23 cellular contexts compared by ENCODE assay signal in genomic region chr3:39805650-39806049, GRCh38. TPM values are rescaled to one million over a fixed set of nuclear protein-coding genes. Genes with fewer than 3 reads are reported as not detected.
DNase-seq lines count a peak whose midpoint lies in the region; ATAC-seq, FAIRE-seq and TF ChIP-seq lines count a peak whose summit lies in the region.
"Had no signal": no experiment of that assay in that cellular context is flagged by ENCODE, and none has a peak within 500 bp of the region (broad histone marks: within the 10 kb centered on the region; RNA-seq: fewer than 3 reads in every experiment).

No MANE protein-coding gene starts in this region.

- intact Hi-C loops in left colon (cut with DNase I, micrococcal nuclease), result no loop called here
- intact Hi-C loops in HepG2 (cut with micrococcal nuclease; ENCODE audit: unreplicated experiment), result no loop called here
- intact Hi-C loops in right lobe of liver (cut with DNase I), result no loop called here

- peaks cover 47% of the 10 kb centered on the region for H3K4me1 ChIP-seq in Karpas-422 (ENCODE audit: low read length)
- H3K4me1 ChIP-seq in HepG2 (ENCODE audit: insufficient read depth, low read length), result peaks cover 47% of the 10 kb centered on the region
- H3K4me1 ChIP-seq in right lobe of liver, result peaks cover 0 to 40% (median 14%) of the 10 kb centered on the region in 4 donors
- peaks cover 0 to 17% of the 10 kb centered on the region in 2 donors for H3K4me1 ChIP-seq in right atrium auricular region

- H3K4me3 ChIP-seq in Karpas-422 (ENCODE audit: low read length), result no peak overlapping the region
- no peak overlapping the region; a peak in 1 of 6 replicates for H3K4me3 ChIP-seq in HepG2 (replicated peaks in 1 of 3; ENCODE audit: insufficient read depth in 1 of 3, low read depth in 2 of 3, low read length in 3 of 3)
- H3K4me3 ChIP-seq in right lobe of liver, result no peak overlapping the region
- H3K4me3 ChIP-seq in right atrium auricular region, result no peak overlapping the region
- H3K4me3 ChIP-seq: BLaER1 treated with 17β-estradiol and CSF1 and Interleukin-3, amounts not matched to agents 10 nM and 100 nM had no signal

- H2AFZ ChIP-seq in Karpas-422 (ENCODE audit: low read length) (0 out of 2 replicates have a peak overlapping the region, but pooled peaks have one; percentile 53), HepG2 (ENCODE audit: low read length) (peak overlapping the region; percentile 55)

- TF ChIP-seq POLR2A in HepG2 (IDR thresholded peaks at IDR 0.05; ENCODE audit: insufficient read depth in 1 of 2, low read depth in 2 of 2, low read length in 2 of 2) (no peak), right lobe of liver (IDR thresholded peaks at IDR 0.05) (no peak)

- in situ Hi-C loops in HepG2 (cut with HindIII; ENCODE audit: extremely low pct_ligation_motif_present, low pct_unique_long_range_greater_than_20kb), result no loop called here

- FAIRE-seq in HepG2 (lab: Jason Lieb, UNC), result no peak
- FAIRE-seq: A204.1, D721Med, G401.6, GM12891, GM19239 had no signal

- POLR2A ChIA-PET in HepG2 (lab: Yijun Ruan, JAX), result no interaction called here

- peak overlapping the region; percentile 38 for H3K4me2 ChIP-seq in Karpas-422 (ENCODE audit: low read depth, low read length, poor library complexity, severe bottlenecking)
- peak overlapping the region; percentile 53 for H3K4me2 ChIP-seq in HepG2 (ENCODE audit: low read depth, low read length)

- no peaks in the 10 kb centered on the region for H3K9me2 ChIP-seq in Karpas-422 (replicated peaks; ENCODE audit: insufficient read depth, low read length)

- H4K20me1 ChIP-seq in Karpas-422 (ENCODE audit: insufficient read depth, low read depth, low read length) (no peaks in the 10 kb centered on the region), HepG2 (ENCODE audit: insufficient read depth, low read length) (no peaks in the 10 kb centered on the region)

- peak in 1 of 2 experiments; percentile 65; a peak in 1 of 4 replicates for TF ChIP-seq EP300 in HepG2 (IDR thresholded peaks at IDR 0.05; ENCODE audit: low read depth in 2 of 2, low read length in 2 of 2)
- TF ChIP-seq EP300 in HepG2 (CRISPR knock-in tag; IDR thresholded peaks at IDR 0.05; ENCODE audit: borderline replicate concordance), result no peak

- BruUV-seq in HepG2 (replicated peaks; lab: Mats Ljungman, UMichigan), result no TSS peak

- H3K36me3 ChIP-seq in Karpas-422 (ENCODE audit: insufficient read depth, low read length) (no peaks in the 10 kb centered on the region), HepG2 (replicated peaks in 1 of 2; ENCODE audit: control insufficient read depth in 1 of 2, insufficient read depth in 2 of 2, low read length in 2 of 2) (no peaks in the 10 kb centered on the region), right lobe of liver (no peaks in the 10 kb centered on the region), right atrium auricular region (no peaks in the 10 kb centered on the region)
- H3K36me3 ChIP-seq: BLaER1 treated with 17β-estradiol and CSF1 and Interleukin-3, amounts not matched to agents 10 nM and 100 nM had no signal

- DNase-seq in Karpas-422 (no peak), left colon (no peak), HepG2 (ENCODE audit: low spot score) (peak; percentile 51), right lobe of liver (no peak), NCI-H2107 (lab: John Stamatoyannopoulos, UW) (no peak), NCI-H226 (no peak), right atrium auricular region (ENCODE audit: low spot score) (no peak)
- DNase-seq: 8988T; Caco-2; Calu3; CD4-positive, alpha-beta T cell; CD8-positive, alpha-beta T cell; DMS79 treated with DMSO at 0.1 percent for 48 hours; GF-D8 had no signal

- H3K9ac ChIP-seq in Karpas-422 (ENCODE audit: low read length), result no peak overlapping the region
- no peak overlapping the region for H3K9ac ChIP-seq in HepG2 (ENCODE audit: insufficient read depth, low read depth, low read length)
- H3K9ac ChIP-seq: BLaER1 treated with 17β-estradiol and CSF1 and Interleukin-3, amounts not matched to agents 10 nM and 100 nM had no signal

- CTCF ChIA-PET in HepG2 (lab: Yijun Ruan, JAX; ENCODE audit: low intra/inter-chr PET ratio, low total read pairs), result no interaction called here

- no peak for TF ChIP-seq CTCF in HepG2 (CRISPR knock-in tag; IDR thresholded peaks at IDR 0.05)
- no peak for TF ChIP-seq CTCF in right lobe of liver (IDR thresholded peaks at IDR 0.05)
- TF ChIP-seq CTCF in right atrium auricular region (IDR thresholded peaks at IDR 0.05), result no peak

- no peaks in the 10 kb centered on the region for H3K27me3 ChIP-seq in Karpas-422 (ENCODE audit: low read length)
- peaks cover 5 to 25% of the 10 kb centered on the region in 2 experiments; a peak in 4 of 5 replicates for H3K27me3 ChIP-seq in HepG2 (ENCODE audit: control insufficient read depth in 1 of 2, insufficient read depth in 2 of 2, low read length in 2 of 2)
- no peaks in the 10 kb centered on the region for H3K27me3 ChIP-seq in right lobe of liver
- peaks cover 0 to 7% of the 10 kb centered on the region in 2 donors for H3K27me3 ChIP-seq in right atrium auricular region

- 0% methylated on average over 2 of the region's 2 CpGs for WGBS in HepG2 (ENCODE audit: low lambda C conversion rate)
- WGBS in right lobe of liver (ENCODE audit: insufficient coverage, low coverage, low lambda C conversion rate, missing lambda C conversion rate), result 27% methylated on average over 2 of the region's 2 CpGs

- ATAC-seq in left colon (peak; percentile 9), HepG2 (peak; percentile 54), right lobe of liver (peak; percentile 37 to 65 (median 44)), HG02759 (IDR thresholded peaks at IDR 0.05; ENCODE audit: unreplicated experiment) (no peak)
- ATAC-seq: CD8-positive, alpha-beta T cell had no signal

- H3K9me3 ChIP-seq in Karpas-422 (ENCODE audit: low read length) (peaks cover 4% of the 10 kb centered on the region), HepG2 (ENCODE audit: low read length) (no peaks in the 10 kb centered on the region), right lobe of liver (no peaks in the 10 kb centered on the region), right atrium auricular region (peaks cover 0 to 5% of the 10 kb centered on the region in 2 donors)
- H3K9me3 ChIP-seq: Caco-2 had no signal

- no peak for TF ChIP-seq RAD21 in HepG2 (CRISPR knock-in tag; IDR thresholded peaks at IDR 0.05)

- H3K27ac ChIP-seq in Karpas-422 (ENCODE audit: low read length) (0 out of 2 replicates have a peak overlapping the region, but pooled peaks have one; percentile 53), HepG2 (ENCODE audit: extremely low read length, insufficient read depth, low read length) (peak overlapping the region; percentile 73), right lobe of liver (peak overlapping the region; percentile 40 to 79 (median 69)), right atrium auricular region (no peak overlapping the region)
- H3K27ac ChIP-seq: BLaER1 treated with 17β-estradiol and CSF1 and Interleukin-3, amounts not matched to agents 10 nM and 100 nM; C4-2B had no signal

- peaks cover 9% of the 10 kb centered on the region for H3K79me2 ChIP-seq in Karpas-422 (ENCODE audit: low read length)
- H3K79me2 ChIP-seq in HepG2 (ENCODE audit: insufficient read depth, low read length), result no peaks in the 10 kb centered on the region

TF ChIP-seq in HepG2, 621 proteins besides CTCF, POLR2A, EP300 and RAD21 (continues in another document):
- TF ChIP-seq ASH2L (IDR thresholded peaks at IDR 0.05; ENCODE audit: insufficient read length, low read depth, low read length) (peak; percentile 59), POGK (CRISPR knock-in tag; conservative IDR thresholded peaks at IDR 0.05) (no peak), SOX6 (IDR thresholded peaks at IDR 0.05) (no peak), SOX6 (CRISPR knock-in tag; IDR thresholded peaks at IDR 0.05) (0 out of 2 replicates have a peak, but pooled peaks have one; percentile 27)

RNA-seq across cellular contexts. Expression of gene MYRIP, which starts 3.8 kb away (rescaled TPM):
- 19.0 and 36.1 TPM in 2 replicates for total RNA-seq in Karpas-422 (2014; rRNA removed; shearing (Covaris generic); ENCODE audit: low replicate concordance)
- total RNA-seq in left colon, result 1 to 10 TPM; 8.9 to 9.1 TPM
- 0.60 and 0.64 TPM in 2 replicates for total RNA-seq in HepG2 (2016; rRNA removed; fragmentation: Illumina TruSeq; extraction: Trizol)
- total RNA-seq in HepG2 (2016; cell fraction: cytosol; rRNA removed; fragmentation: Illumina TruSeq; extraction: Trizol; ENCODE audit: low read depth), result 0.20 and 0.26 TPM in 2 replicates
- total RNA-seq in HepG2 (2016; cell fraction: insoluble cytoplasmic fraction; rRNA removed; fragmentation: Illumina TruSeq; extraction: Trizol), result 0.55 and 0.78 TPM in 2 replicates
- total RNA-seq in HepG2 (2016; cell fraction: membrane; rRNA removed; fragmentation: Illumina TruSeq; extraction: Trizol), result 0.31 and 0.55 TPM in 2 replicates
- total RNA-seq in HepG2 (2016; cell fraction: nucleus; rRNA removed; fragmentation: Illumina TruSeq; extraction: Trizol), result 0.81 and 0.91 TPM in 2 replicates
- polyA plus RNA-seq in HepG2 (2011; rRNA removed), result 0.76 and 0.84 TPM in 2 replicates
- 0.66 and 0.73 TPM in 2 replicates for polyA plus RNA-seq in HepG2 (2011; cell fraction: cytosol; rRNA removed)
- polyA plus RNA-seq in HepG2 (2011; cell fraction: nucleus; rRNA removed), result 1.4 TPM in 2 replicates
- polyA plus RNA-seq in HepG2 (2012), result 1.3 and 1.7 TPM in 2 replicates
- polyA plus RNA-seq in HepG2 (2016; cell fraction: cytosol; fragmentation: Illumina TruSeq; extraction: Trizol; ENCODE audit: low read depth), result 0.06 and 0.11 TPM in 2 replicates
- 0.59 and 0.62 TPM in 2 replicates for polyA plus RNA-seq in HepG2 (2016; cell fraction: insoluble cytoplasmic fraction; fragmentation: Illumina TruSeq; extraction: Trizol; ENCODE audit: low read depth)
- polyA plus RNA-seq in HepG2 (2016; cell fraction: membrane; fragmentation: Illumina TruSeq; extraction: Trizol; ENCODE audit: low read depth), result 0.29 and 0.31 TPM in 2 replicates
- polyA plus RNA-seq in HepG2 (2016; cell fraction: nucleus; fragmentation: Illumina TruSeq; extraction: Trizol; ENCODE audit: insufficient read depth, low read depth), result 0.36 and 0.89 TPM in 2 replicates
- polyA minus RNA-seq in HepG2 (2011; rRNA and poly(A)+ RNA removed; ENCODE audit: low replicate concordance), result 2.1 TPM in 1 of 2 replicates, not detected in the other
- polyA minus RNA-seq in HepG2 (2011; cell fraction: cytosol; rRNA and poly(A)+ RNA removed), result 1.5 and 1.6 TPM in 2 replicates
- polyA minus RNA-seq in HepG2 (2011; cell fraction: nucleus; rRNA and poly(A)+ RNA removed), result 3.6 and 4.6 TPM in 2 replicates
- 10 to 100 TPM; 14.3 to 23.2 (median 19.0) TPM for total RNA-seq in right lobe of liver
- total RNA-seq in right atrium auricular region, result 1 to 10 TPM; 4.2 to 7.1 TPM
- total RNA-seq: A673; CD4-positive, alpha-beta T cell; CD8-positive, alpha-beta T cell had no signal

Comparison
In these comparisons a context has a peak if more than half of its experiments do, and no peak if none do; other contexts are left out.
1. H3K27ac ChIP-seq: peak in Karpas-422 (single experiment), HepG2 (single experiment) and right lobe of liver (3 of 3); none in right atrium auricular region (0 of 2).